Comparison of ENCODE assay signal across 15 cellular contexts in the genomic region with DNA sequence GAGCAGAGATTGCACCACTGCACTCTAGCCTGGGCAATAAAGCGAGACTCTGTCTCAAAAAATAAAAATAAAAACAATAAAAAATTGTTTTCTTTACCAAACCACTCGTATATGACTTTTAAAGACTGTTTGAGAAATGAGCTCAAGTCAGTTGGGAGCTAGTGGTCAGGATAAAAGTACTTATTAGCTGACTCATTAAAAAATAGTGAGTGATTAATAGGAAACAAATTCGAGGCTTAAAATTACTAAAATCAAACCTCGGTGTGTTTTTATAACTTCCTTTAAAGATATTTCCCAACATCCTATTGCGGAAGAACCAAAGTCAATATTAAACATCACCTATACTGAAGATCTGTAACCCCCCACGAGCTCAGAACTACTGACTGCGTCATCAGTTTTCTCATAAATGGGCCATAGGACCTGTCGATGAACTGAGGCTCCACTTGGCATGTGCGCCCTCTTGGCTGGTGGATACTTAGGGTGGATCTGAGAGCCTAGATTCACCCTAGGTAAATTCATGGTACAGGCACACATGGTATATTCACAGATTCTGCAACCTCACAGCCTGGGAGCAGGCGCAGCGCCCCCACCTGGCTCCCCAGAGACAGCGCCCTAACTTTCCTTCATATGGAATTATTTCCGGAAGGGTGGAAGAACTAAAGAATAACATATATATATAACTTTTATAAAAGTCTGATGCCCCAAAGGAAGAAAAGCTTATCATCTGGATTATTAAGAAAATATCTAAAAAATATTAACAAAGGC.
DNase-seq lines count a peak whose midpoint lies in the region; ATAC-seq and TF ChIP-seq lines count a peak whose summit lies in the region.
"Had no signal": no experiment of that assay in that cellular context is flagged by ENCODE, and none has a peak within 500 bp of the region (broad histone marks: within the 10 kb centered on the region; RNA-seq: fewer than 3 reads in every experiment).

No MANE protein-coding gene starts in this region.

- H3K27me3 ChIP-seq in KMS-11 (ENCODE audit: insufficient read depth, low read depth): no peaks in the 10 kb centered on the region

- H3K27ac ChIP-seq in KMS-11: no peak overlapping the region
- H3K27ac ChIP-seq: VCaP had no signal

- ATAC-seq in HG02852 (IDR thresholded peaks at IDR 0.05; ENCODE audit: unreplicated experiment): no peak

- H3K4me2 ChIP-seq in KMS-11: no peak overlapping the region

- H3K9ac ChIP-seq in KMS-11: no peak overlapping the region

- TF ChIP-seq CTCF in KMS-11 (conservative IDR thresholded peaks at IDR 0.05; ENCODE audit: low read depth, low read length): 0 out of 2 replicates have a peak, but pooled peaks have one; percentile 24
- peak; percentile 32 for TF ChIP-seq CTCF in choroid plexus epithelial cell (conservative IDR thresholded peaks at IDR 0.05; ENCODE audit: low read depth, low read length)
- peak; percentile 32 for TF ChIP-seq CTCF in retinal pigment epithelial cell (conservative IDR thresholded peaks at IDR 0.05; ENCODE audit: low read depth, low read length)

- H2AFZ ChIP-seq in KMS-11 (ENCODE audit: low read depth): no peak overlapping the region

- peaks cover 2% of the 10 kb centered on the region for H3K4me1 ChIP-seq in KMS-11 (ENCODE audit: low read depth, poor library complexity, severe bottlenecking)

- peaks cover 28% of the 10 kb centered on the region for H3K36me3 ChIP-seq in KMS-11 (ENCODE audit: insufficient read depth)

- DNase-seq in DMS53 (lab: John Stamatoyannopoulos, UW) (peak; percentile 7), DMS53 treated with DMSO at 0.1 percent for 48 hours (lab: John Stamatoyannopoulos, UW; ENCODE audit: unreplicated experiment) (no peak), choroid plexus epithelial cell (ENCODE audit: low read depth) (no peak), retinal pigment epithelial cell (ENCODE audit: low read depth) (no peak), glomerular visceral epithelial cell (ENCODE audit: extremely low spot score) (no peak)
- DNase-seq in activated naive CD4-positive, alpha-beta T cell treated with anti-CD3 and anti-CD28 coated beads, Interleukin-2, amount 50 U/mL, for 16 hours: no peak
- DNase-seq: 8988T, COR-L47, NCI-H146, nephron progenitor cell, OCI-M1, SW 1271 had no signal

- H3K4me3 ChIP-seq in KMS-11 (IDR thresholded peaks at IDR 0.05; ENCODE audit: insufficient read depth, low read depth, low read length): no peak overlapping the region
- H3K4me3 ChIP-seq in choroid plexus epithelial cell (ENCODE audit: low read depth, low read length): no peak overlapping the region
- H3K4me3 ChIP-seq in retinal pigment epithelial cell (ENCODE audit: low read length): no peak overlapping the region

- H3K79me2 ChIP-seq in KMS-11 (ENCODE audit: insufficient read depth, low read depth): peaks cover 57% of the 10 kb centered on the region

- 0 out of 2 replicates have a peak, but pooled peaks cover under 1% of the 10 kb centered on the region for H4K20me1 ChIP-seq in KMS-11 (ENCODE audit: insufficient read depth)
